In the genomic region with DNA sequence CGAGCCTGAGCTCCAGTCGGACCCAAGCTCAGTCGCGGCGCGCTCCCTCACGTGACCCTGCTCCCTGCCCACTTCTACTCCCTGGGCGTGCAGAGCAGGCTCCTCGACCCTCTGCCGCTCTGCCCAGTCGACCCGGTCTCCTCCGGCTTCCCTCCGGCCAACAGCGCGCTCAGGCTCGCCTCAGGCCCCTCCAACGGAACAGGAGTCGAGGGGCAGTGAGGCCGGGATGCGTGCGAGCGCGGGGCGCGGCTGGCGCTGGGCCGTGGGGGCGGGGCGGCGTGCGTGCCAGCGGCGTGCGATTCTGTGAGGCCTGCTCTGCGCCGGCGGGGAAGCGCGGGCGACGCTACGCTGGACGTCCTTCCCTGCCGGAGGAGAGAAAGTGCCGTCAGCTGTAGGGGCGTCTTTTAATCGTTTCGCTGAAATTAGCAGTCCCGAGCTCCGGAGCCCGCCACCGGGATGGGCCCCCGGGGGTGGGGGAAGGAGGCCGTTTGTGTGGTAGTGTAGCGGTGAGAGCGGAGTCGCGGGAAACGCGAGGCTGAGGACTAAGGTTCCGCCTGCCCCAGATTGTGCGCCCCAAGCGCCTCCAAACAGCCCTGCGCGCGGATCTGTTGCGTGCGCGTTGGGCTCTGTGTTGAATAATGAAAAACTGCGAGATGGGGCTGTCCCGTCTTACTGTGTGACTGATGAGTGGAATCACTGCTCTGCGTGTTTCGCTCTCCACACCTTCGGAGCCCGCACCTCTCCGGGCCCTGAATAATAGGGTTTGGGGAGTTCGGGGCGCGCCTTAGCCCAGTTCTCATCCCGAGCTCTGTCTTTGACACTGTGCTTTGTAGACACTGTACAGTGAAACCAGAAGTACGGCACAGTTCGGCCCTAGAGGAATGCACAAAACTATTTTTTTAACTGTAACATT, we compare ENCODE assay signal across 1 cellular context.
TF ChIP-seq lines count a peak whose summit lies in the region.

TSS of gene ACBD6 (minus strand) at position 217 of the 913 bp plus-strand sequence. CDS start 311 bp downstream, outside the sequence.

TF ChIP-seq in HepG2, 621 proteins besides CTCF, POLR2A, EP300 and RAD21 (continued from another document and continues in another):
- TF ChIP-seq, protein P1, sequence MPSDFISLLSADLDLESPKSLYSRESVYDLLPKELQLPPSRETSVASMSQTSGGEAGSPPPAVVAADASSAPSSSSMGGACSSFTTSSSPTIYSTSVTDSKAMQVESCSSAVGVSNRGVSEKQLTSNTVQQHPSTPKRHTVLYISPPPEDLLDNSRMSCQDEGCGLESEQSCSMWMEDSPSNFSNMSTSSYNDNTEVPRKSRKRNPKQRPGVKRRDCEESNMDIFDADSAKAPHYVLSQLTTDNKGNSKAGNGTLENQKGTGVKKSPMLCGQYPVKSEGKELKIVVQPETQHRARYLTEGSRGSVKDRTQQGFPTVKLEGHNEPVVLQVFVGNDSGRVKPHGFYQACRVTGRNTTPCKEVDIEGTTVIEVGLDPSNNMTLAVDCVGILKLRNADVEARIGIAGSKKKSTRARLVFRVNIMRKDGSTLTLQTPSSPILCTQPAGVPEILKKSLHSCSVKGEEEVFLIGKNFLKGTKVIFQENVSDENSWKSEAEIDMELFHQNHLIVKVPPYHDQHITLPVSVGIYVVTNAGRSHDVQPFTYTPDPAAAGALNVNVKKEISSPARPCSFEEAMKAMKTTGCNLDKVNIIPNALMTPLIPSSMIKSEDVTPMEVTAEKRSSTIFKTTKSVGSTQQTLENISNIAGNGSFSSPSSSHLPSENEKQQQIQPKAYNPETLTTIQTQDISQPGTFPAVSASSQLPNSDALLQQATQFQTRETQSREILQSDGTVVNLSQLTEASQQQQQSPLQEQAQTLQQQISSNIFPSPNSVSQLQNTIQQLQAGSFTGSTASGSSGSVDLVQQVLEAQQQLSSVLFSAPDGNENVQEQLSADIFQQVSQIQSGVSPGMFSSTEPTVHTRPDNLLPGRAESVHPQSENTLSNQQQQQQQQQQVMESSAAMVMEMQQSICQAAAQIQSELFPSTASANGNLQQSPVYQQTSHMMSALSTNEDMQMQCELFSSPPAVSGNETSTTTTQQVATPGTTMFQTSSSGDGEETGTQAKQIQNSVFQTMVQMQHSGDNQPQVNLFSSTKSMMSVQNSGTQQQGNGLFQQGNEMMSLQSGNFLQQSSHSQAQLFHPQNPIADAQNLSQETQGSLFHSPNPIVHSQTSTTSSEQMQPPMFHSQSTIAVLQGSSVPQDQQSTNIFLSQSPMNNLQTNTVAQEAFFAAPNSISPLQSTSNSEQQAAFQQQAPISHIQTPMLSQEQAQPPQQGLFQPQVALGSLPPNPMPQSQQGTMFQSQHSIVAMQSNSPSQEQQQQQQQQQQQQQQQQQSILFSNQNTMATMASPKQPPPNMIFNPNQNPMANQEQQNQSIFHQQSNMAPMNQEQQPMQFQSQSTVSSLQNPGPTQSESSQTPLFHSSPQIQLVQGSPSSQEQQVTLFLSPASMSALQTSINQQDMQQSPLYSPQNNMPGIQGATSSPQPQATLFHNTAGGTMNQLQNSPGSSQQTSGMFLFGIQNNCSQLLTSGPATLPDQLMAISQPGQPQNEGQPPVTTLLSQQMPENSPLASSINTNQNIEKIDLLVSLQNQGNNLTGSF (CRISPR knock-in tag; IDR thresholded peaks at IDR 0.05): peak; percentile 92
- no peak for TF ChIP-seq BCLAF1 (IDR thresholded peaks at IDR 0.05)
- peak; percentile 94; the same call in 1 of the 2 replicates for TF ChIP-seq ZNF879 (CRISPR knock-in tag; IDR thresholded peaks at IDR 0.05)
- no peak for TF ChIP-seq ZNF737 (CRISPR knock-in tag; IDR thresholded peaks at IDR 0.05; ENCODE audit: borderline replicate concordance)
- TF ChIP-seq ZNF432 (CRISPR knock-in tag; IDR thresholded peaks at IDR 0.05; ENCODE audit: borderline replicate concordance): no peak
- peak; percentile 92 for TF ChIP-seq ZBTB3 (CRISPR knock-in tag; IDR thresholded peaks at IDR 0.05; ENCODE audit: borderline replicate concordance, low read depth)
- TF ChIP-seq SOX5 (CRISPR knock-in tag; IDR thresholded peaks at IDR 0.05; ENCODE audit: borderline replicate concordance): peak; percentile 16; the same call in 1 of the 2 replicates
- no peak for TF ChIP-seq ZNF878 (CRISPR knock-in tag; IDR thresholded peaks at IDR 0.05)
- TF ChIP-seq HBP1 (CRISPR knock-in tag; IDR thresholded peaks at IDR 0.05; ENCODE audit: low read depth): no peak
- peak; percentile 97; the same call in 1 of the 2 replicates for TF ChIP-seq ZNF558 (CRISPR knock-in tag; IDR thresholded peaks at IDR 0.05; ENCODE audit: borderline replicate concordance)
- TF ChIP-seq ZSCAN12 (CRISPR knock-in tag; IDR thresholded peaks at IDR 0.05): 0 out of 2 replicates have a peak, but pooled peaks have one; percentile 83
- no peak; the same call in 1 of the 2 replicates for TF ChIP-seq ZNF598 (CRISPR knock-in tag; IDR thresholded peaks at IDR 0.05; ENCODE audit: borderline replicate concordance)
- TF ChIP-seq MZF1 (CRISPR knock-in tag; IDR thresholded peaks at IDR 0.05; ENCODE audit: borderline replicate concordance): no peak; the same call in 1 of the 2 replicates
- TF ChIP-seq ZXDC (CRISPR knock-in tag; IDR thresholded peaks at IDR 0.05): peak; percentile 96
- TF ChIP-seq KDM4B (CRISPR knock-in tag; IDR thresholded peaks at IDR 0.05): no peak
- peak; percentile 68 for TF ChIP-seq ZNF792 (CRISPR knock-in tag; IDR thresholded peaks at IDR 0.05)
- TF ChIP-seq STAT5B (CRISPR knock-in tag; IDR thresholded peaks at IDR 0.05): 0 out of 2 replicates have a peak, but pooled peaks have one; percentile 40
- TF ChIP-seq, protein P2, sequence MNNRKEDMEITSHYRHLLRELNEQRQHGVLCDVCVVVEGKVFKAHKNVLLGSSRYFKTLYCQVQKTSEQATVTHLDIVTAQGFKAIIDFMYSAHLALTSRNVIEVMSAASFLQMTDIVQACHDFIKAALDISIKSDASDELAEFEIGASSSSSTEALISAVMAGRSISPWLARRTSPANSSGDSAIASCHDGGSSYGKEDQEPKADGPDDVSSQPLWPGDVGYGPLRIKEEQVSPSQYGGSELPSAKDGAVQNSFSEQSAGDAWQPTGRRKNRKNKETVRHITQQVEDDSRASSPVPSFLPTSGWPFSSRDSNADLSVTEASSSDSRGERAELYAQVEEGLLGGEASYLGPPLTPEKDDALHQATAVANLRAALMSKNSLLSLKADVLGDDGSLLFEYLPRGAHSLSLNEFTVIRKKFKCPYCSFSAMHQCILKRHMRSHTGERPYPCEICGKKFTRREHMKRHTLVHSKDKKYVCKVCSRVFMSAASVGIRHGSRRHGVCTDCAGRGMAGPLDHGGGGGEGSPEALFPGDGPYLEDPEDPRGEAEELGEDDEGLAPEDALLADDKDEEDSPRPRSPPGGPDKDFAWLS (CRISPR knock-in tag; IDR thresholded peaks at IDR 0.05; ENCODE audit: borderline replicate concordance): 0 out of 2 replicates have a peak, but pooled peaks have one; percentile 27
- peak; percentile 83; the same call in 1 of the 2 replicates for TF ChIP-seq AHR (CRISPR knock-in tag; IDR thresholded peaks at IDR 0.05)
- TF ChIP-seq FIP1L1 (IDR thresholded peaks at IDR 0.05; ENCODE audit: borderline replicate concordance, insufficient read depth, low read depth, low read length): no peak; the same call in 1 of the 2 replicates
- TF ChIP-seq, protein P3, sequence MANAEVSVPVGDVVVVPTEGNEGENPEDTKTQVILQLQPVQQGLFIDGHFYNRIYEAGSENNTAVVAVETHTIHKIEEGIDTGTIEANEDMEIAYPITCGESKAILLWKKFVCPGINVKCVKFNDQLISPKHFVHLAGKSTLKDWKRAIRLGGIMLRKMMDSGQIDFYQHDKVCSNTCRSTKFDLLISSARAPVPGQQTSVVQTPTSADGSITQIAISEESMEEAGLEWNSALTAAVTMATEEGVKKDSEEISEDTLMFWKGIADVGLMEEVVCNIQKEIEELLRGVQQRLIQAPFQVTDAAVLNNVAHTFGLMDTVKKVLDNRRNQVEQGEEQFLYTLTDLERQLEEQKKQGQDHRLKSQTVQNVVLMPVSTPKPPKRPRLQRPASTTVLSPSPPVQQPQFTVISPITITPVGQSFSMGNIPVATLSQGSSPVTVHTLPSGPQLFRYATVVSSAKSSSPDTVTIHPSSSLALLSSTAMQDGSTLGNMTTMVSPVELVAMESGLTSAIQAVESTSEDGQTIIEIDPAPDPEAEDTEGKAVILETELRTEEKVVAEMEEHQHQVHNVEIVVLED (CRISPR knock-in tag; IDR thresholded peaks at IDR 0.05; ENCODE audit: borderline replicate concordance): peak; percentile 92
- 0 out of 2 replicates have a peak, but pooled peaks have one; percentile 8 for TF ChIP-seq SIX1 (CRISPR knock-in tag; IDR thresholded peaks at IDR 0.05; ENCODE audit: borderline replicate concordance)
- peak; percentile 100 for TF ChIP-seq ZNF687 (CRISPR knock-in tag; IDR thresholded peaks at IDR 0.05)
- no peak for TF ChIP-seq MLLT10 (CRISPR knock-in tag; IDR thresholded peaks at IDR 0.05)
